In the genomic region with DNA sequence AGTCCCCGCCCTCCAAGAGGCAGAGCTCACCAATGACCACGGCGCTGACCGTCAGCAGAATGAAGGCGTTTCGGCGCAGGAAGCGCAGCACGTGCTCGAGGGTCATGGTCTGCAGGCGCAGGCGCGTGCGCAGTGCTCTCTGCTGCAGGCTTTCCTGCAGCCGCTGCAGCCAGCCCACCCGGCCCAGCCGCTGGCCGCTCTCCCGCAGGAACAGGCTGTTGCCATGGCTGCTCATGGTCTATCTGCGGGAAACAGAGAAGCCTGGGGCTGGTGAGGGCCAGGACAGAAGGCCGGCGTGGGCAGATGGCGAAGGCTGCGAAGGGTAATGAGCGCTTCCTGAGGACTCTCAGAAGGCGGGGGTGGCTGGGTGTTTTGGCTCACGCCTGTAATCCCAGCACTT, we compare ENCODE assay signal across 31 cellular contexts. TPM values are rescaled to one million over a fixed set of nuclear protein-coding genes. Genes with fewer than 3 reads are reported as not detected.
"Had no signal": no experiment of that assay in that cellular context is flagged by ENCODE, and none has a peak within 500 bp of the region (broad histone marks: within the 10 kb centered on the region; RNA-seq: fewer than 3 reads in every experiment).

No MANE protein-coding gene starts in this region.

- H3K36me3 ChIP-seq: esophagus squamous epithelium, gastrocnemius medialis, sigmoid colon, thoracic aorta had no signal

- DNase-seq: activated CD8-positive, alpha-beta memory T cell treated with anti-CD3 and anti-CD28 coated beads for 24 hours; activated CD8-positive, alpha-beta memory T cell treated with anti-CD3 and anti-CD28 coated beads, Interleukin-2, amount 50 U/mL, for 4 hours; activated T-cell treated with anti-CD3 and anti-CD28 coated beads, Interleukin-2, amount 50 U/mL, for 24 hours; central memory CD4-positive, alpha-beta T cell; endodermal cell; esophagus squamous epithelium; gastrocnemius medialis; head of caudate nucleus; islet precursor cell; left cardiac atrium; naive B cell; sigmoid colon; stimulated activated CD4-positive, alpha-beta T cell treated with anti-CD3 and anti-CD28 coated beads, Interleukin-15, amount 100 ng/mL, for 24 hours; stimulated activated CD8-positive, alpha-beta memory T cell treated with anti-CD3 and anti-CD28 coated beads, Interleukin-4, amount 100 ng/mL, for 48 hours; stimulated activated naive B cell treated with anti-CD40 and anti-IgM and Interleukin-4, amounts not matched to agents 10 μg/mL and 1 μg/mL and 100 μg/mL, for 72 hours; T-helper 9 cell had no signal

- ATAC-seq: activated naive CD4-positive, alpha-beta T cell treated with anti-CD3 and anti-CD28 coated beads, Interleukin-2, amount 50 U/mL, for 72 hours; activated T-helper 17 cell treated with anti-CD3 and anti-CD28 coated beads, Interleukin-2, amount 50 U/mL, for 72 hours; gastrocnemius medialis; left cardiac atrium; stimulated activated naive B cell treated with anti-CD40 and anti-IgM and Interleukin-4, amounts not matched to agents 10 μg/mL and 1 μg/mL and 100 μg/mL, for 72 hours; WTC11 had no signal

- H3K27ac ChIP-seq: coronary artery, esophagus squamous epithelium, gastrocnemius medialis, sigmoid colon, thoracic aorta had no signal

- H3K9me3 ChIP-seq: esophagus squamous epithelium, gastrocnemius medialis, sigmoid colon, thoracic aorta had no signal

- H3K4me2 ChIP-seq: smooth muscle cell had no signal

- H3K4me3 ChIP-seq: coronary artery, esophagus squamous epithelium, gastrocnemius medialis, sigmoid colon, smooth muscle cell, thoracic aorta had no signal

- H3K4me1 ChIP-seq: esophagus squamous epithelium, gastrocnemius medialis, sigmoid colon had no signal

RNA-seq across cellular contexts. Expression of a gene that starts 7.0 kb away (rescaled TPM):
- total RNA-seq: activated naive CD4-positive, alpha-beta T cell treated with anti-CD3 and anti-CD28 coated beads, Interleukin-2, amount 50 U/mL, for 72 hours; activated T-helper 17 cell treated with anti-CD3 and anti-CD28 coated beads, Interleukin-2, amount 50 U/mL, for 72 hours; esophagus squamous epithelium; gastrocnemius medialis; left cardiac atrium; mucosa of gallbladder; omental fat pad; posterior vena cava; renal cortical epithelial cell; sigmoid colon; T-helper 1 cell treated with Interleukin-12 subunit alpha and Interleukin-12 subunit beta and Interleukin-4 antibody, amounts not matched to agents 30 ng/mL and 1 ng/mL, for 36 hours; thoracic aorta had no signal
- polyA plus RNA-seq: adipose tissue had no signal

RNA-seq across cellular contexts. Expression of a gene that starts 31.4 kb away (rescaled TPM):
- total RNA-seq: activated naive CD4-positive, alpha-beta T cell treated with anti-CD3 and anti-CD28 coated beads, Interleukin-2, amount 50 U/mL, for 72 hours; activated T-helper 17 cell treated with anti-CD3 and anti-CD28 coated beads, Interleukin-2, amount 50 U/mL, for 72 hours; astrocyte; endodermal cell; esophagus squamous epithelium; gastrocnemius medialis; left cardiac atrium; lower leg skin; mucosa of gallbladder; omental fat pad; posterior vena cava; renal cortical epithelial cell; sigmoid colon; smooth muscle cell; T-helper 1 cell treated with Interleukin-12 subunit alpha and Interleukin-12 subunit beta and Interleukin-4 antibody, amounts not matched to agents 30 ng/mL and 1 ng/mL, for 36 hours; thoracic aorta; WTC11 had no signal
- polyA plus RNA-seq: adipose tissue, neural cell, sigmoid colon, smooth muscle cell had no signal
